ENCODE assay signal across 9 cellular contexts in the genomic region with DNA sequence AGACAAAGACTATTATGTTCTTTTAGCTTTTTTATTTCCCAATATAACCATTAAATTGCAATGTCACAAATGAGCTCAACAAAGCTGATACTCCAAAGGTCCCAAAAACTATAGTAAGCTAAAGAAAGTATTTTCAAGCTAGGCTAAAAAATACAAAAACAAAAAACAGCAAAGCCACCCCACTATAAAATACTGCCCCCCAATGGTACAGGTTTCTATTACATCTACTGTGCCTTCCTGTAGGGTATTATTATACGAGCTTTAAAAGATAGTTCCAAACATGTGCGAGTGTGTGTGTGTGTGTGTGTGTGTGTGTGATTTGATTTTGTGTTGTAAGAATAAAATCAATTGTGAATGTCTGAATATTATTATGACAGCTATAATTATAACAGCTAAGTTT. TPM values are rescaled to one million over a fixed set of nuclear protein-coding genes. Genes with fewer than 3 reads are reported as not detected.
DNase-seq lines count a peak whose midpoint lies in the region; ATAC-seq and TF ChIP-seq lines count a peak whose summit lies in the region.
"Had no signal": no experiment of that assay in that cellular context is flagged by ENCODE, and none has a peak within 500 bp of the region (broad histone marks: within the 10 kb centered on the region; RNA-seq: fewer than 3 reads in every experiment).

No MANE protein-coding gene starts in this region.

- H3K9me3 ChIP-seq in A673 (ENCODE audit: low read depth, low read length, poor library complexity, severe bottlenecking) (no peaks in the 10 kb centered on the region), Panc1 (ENCODE audit: control insufficient read depth, insufficient read depth, low read depth, low read length) (no peaks in the 10 kb centered on the region)

- H3K4me1 ChIP-seq in A673 (ENCODE audit: insufficient read depth, low read length, poor library complexity, severe bottlenecking): no peaks in the 10 kb centered on the region
- no peaks in the 10 kb centered on the region for H3K4me1 ChIP-seq in Panc1 (ENCODE audit: control insufficient read depth, insufficient read depth, low read length)

- peak; percentile 63 for TF ChIP-seq CTCF in A673 (conservative IDR thresholded peaks at IDR 0.05; ENCODE audit: low read depth, low read length)
- TF ChIP-seq CTCF in Panc1 (IDR thresholded peaks at IDR 0.05): peak; percentile 59; the same call in 1 of the 2 replicates

- H3K36me3 ChIP-seq in A673 (ENCODE audit: insufficient read depth, low read length, poor library complexity, severe bottlenecking) (no peaks in the 10 kb centered on the region), Panc1 (ENCODE audit: control insufficient read depth, insufficient read depth, low read length) (no peaks in the 10 kb centered on the region)

- peak; percentile 44 for DNase-seq in A673 (ENCODE audit: low spot score)
- DNase-seq in ELR (ENCODE audit: low read depth): peak; percentile 26
- no peak for DNase-seq in Panc1 (ENCODE audit: low read depth, low spot score)
- DNase-seq in fibroblast of peridontal ligament (ENCODE audit: extremely low read depth): peak; percentile 3
- DNase-seq in putamen (ENCODE audit: low spot score): no peak
- DNase-seq in anterior cingulate cortex (lab: John Stamatoyannopoulos, UW): no peak

- H3K27ac ChIP-seq in A673 (ENCODE audit: low read depth, low read length, poor library complexity, severe bottlenecking) (no peak overlapping the region), Panc1 (ENCODE audit: low read length) (no peak overlapping the region)

- POLR2A ChIA-PET in A673 (lab: Charles Lee; ENCODE audit: low non-redundant PET): no interaction called here
- POLR2A ChIA-PET in Panc1 (lab: Charles Lee): interaction anchor here (0.5 kb wide), 1 partner anchor 814 kb away, joined by 3 read pairs; no protein-coding TSS in a partner anchor

- CTCF ChIA-PET in A673 (lab: Charles Lee) (interaction anchor here (0.9 to 1.1 kb wide), 2 partner anchors 39 to 118 kb away, joined by 4 to 5 read pairs; no protein-coding TSS in a partner anchor), Panc1 (lab: Charles Lee) (interaction anchor here (0.7 to 1.0 kb wide), 2 partner anchors 23 to 45 kb away, joined by 3 to 6 read pairs; no protein-coding TSS in a partner anchor)

- no peak overlapping the region for H3K4me3 ChIP-seq in A673 (ENCODE audit: low read depth, low read length, poor library complexity, severe bottlenecking)
- no peak overlapping the region for H3K4me3 ChIP-seq in Panc1 (ENCODE audit: low read depth in 2 of 2, low read length in 2 of 2)

- in situ Hi-C loops in Panc1 (cut with HindIII; ENCODE audit: low pct_unique_long_range_greater_than_20kb, low sequenced_read_pairs): no loop called here

- H3K27me3 ChIP-seq in A673 (replicated peaks; ENCODE audit: insufficient read depth, low read depth, low read length, poor library complexity) (peaks cover 3% of the 10 kb centered on the region), Panc1 (ENCODE audit: control insufficient read depth, insufficient read depth, low read length) (peaks cover 11% of the 10 kb centered on the region)

- no TSS peak for BruUV-seq in A673 (replicated peaks; lab: Mats Ljungman, UMichigan)
- no TSS peak for BruUV-seq in Panc1 (replicated peaks; lab: Mats Ljungman, UMichigan)

- intact Hi-C loops in A673 (cut with micrococcal nuclease; ENCODE audit: unreplicated experiment): loop anchor here (5.0 kb wide), 1 partner anchor 121 kb away; no protein-coding TSS in a partner anchor
- intact Hi-C loops in Panc1 (cut with micrococcal nuclease; ENCODE audit: unreplicated experiment): no loop called here

- no peak for ATAC-seq in Panc1
- ATAC-seq in GM18502 (IDR thresholded peaks at IDR 0.05; ENCODE audit: poor library complexity, unreplicated experiment): no peak
- no peak for ATAC-seq in GM19351 (IDR thresholded peaks at IDR 0.05; ENCODE audit: unreplicated experiment)

RNA-seq across cellular contexts. Expression of a gene that starts 1.1 kb away (rescaled TPM):
- not detected in 2 replicates for total RNA-seq in A673 (2021)
- 0.33 TPM for total RNA-seq in Panc1 (2021; ENCODE audit: unreplicated experiment)
- not detected for polyA plus RNA-seq in Panc1 (2012; ENCODE audit: insufficient read length)
- polyA plus RNA-seq: neural cell had no signal

Comparison
In these comparisons a context has a peak if more than half of its experiments do, and no peak if none do; other contexts are left out.
1. DNase-seq: peak in A673 (single experiment), ELR (single experiment) and fibroblast of peridontal ligament (single experiment); none in Panc1 (single experiment), putamen (single experiment) and anterior cingulate cortex (0 of 58).